8 cellular contexts compared by ENCODE assay signal in the genomic region with DNA sequence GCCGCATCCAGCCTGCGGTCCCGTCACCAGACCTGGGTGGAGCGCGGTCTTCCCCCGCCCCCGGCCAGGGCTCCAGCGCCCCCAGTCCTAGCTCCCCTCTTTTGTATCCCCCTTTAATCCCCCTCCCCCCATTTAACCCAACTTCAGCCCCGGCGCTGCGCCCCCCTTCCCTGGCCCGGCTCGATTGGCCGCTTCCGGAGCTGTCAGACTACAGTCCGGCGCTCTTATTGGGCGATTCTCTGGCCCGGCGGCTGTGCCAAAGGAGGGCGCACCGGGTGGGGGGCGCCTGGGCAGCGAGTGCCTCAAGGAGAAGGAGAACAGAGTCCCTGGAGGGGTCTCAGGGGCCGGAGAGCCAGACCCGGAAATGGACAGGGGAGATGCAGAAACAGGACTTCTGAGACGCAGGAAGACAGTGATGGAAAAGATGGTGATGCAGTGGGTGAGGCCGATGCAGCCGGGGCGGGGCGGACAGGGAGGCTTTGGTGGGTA. TPM values are rescaled to one million over a fixed set of nuclear protein-coding genes. Genes with fewer than 3 reads are reported as not detected.
DNase-seq lines count a peak whose midpoint lies in the region; ATAC-seq and TF ChIP-seq lines count a peak whose summit lies in the region.

No MANE protein-coding gene starts in this region.

- H3K4ac ChIP-seq in IMR-90 (ENCODE audit: low read depth, low read length), result no peak overlapping the region

- TF ChIP-seq RAD21 in IMR-90 (IDR thresholded peaks at IDR 0.05; ENCODE audit: low read length), result no peak

- H3K4me3 Mint-ChIP-seq in stimulated activated naive B cell treated with anti-CD40 and anti-IgM and Interleukin-4, amounts not matched to agents 10 μg/mL and 1 μg/mL and 100 μg/mL, for 72 hours, result peak overlapping the region; percentile 50 to 72

- no peak overlapping the region for H2BK5ac ChIP-seq in IMR-90 (ENCODE audit: low read depth, low read length, poor library complexity, severe bottlenecking)

- no peak overlapping the region for H3K23ac ChIP-seq in IMR-90 (ENCODE audit: low read depth, low read length)

- H3K4me1 ChIP-seq in IMR-90 (ENCODE audit: control insufficient read depth, insufficient read depth, low read length), result no peaks in the 10 kb centered on the region

- H2AFZ ChIP-seq in IMR-90 (replicated peaks; ENCODE audit: low read length, poor library complexity), result peak overlapping the region; percentile 85

- H2BK20ac ChIP-seq in IMR-90 (ENCODE audit: low read depth, low read length), result no peak overlapping the region

- H3K4me3 ChIP-seq in IMR-90 (ENCODE audit: insufficient read depth, low read depth, low read length) (peak overlapping the region; percentile 51), astrocyte of the spinal cord (ENCODE audit: low read depth, low read length) (peak overlapping the region; percentile 35), kidney epithelial cell (ENCODE audit: low read depth, low read length) (peak overlapping the region; percentile 34)

- CTCF ChIA-PET in IMR-90 (lab: Yijun Ruan, JAX), result no interaction called here

- H3K27ac Mint-ChIP-seq in stimulated activated naive B cell treated with anti-CD40 and anti-IgM and Interleukin-4, amounts not matched to agents 10 μg/mL and 1 μg/mL and 100 μg/mL, for 72 hours, result no peak overlapping the region

- peak overlapping the region; percentile 81 for H3K4me2 ChIP-seq in IMR-90 (ENCODE audit: low read depth, low read length)

- no peak overlapping the region for H4K91ac ChIP-seq in IMR-90 (ENCODE audit: insufficient read depth, low read depth, low read length)

- intact Hi-C loops in IMR-90 (cut with micrococcal nuclease), result no loop called here

- no peak for TF ChIP-seq POLR2A in IMR-90 (IDR thresholded peaks at IDR 0.05; ENCODE audit: low read depth, low read length)

- H2BK120ac ChIP-seq in IMR-90 (ENCODE audit: low read depth, low read length), result no peak overlapping the region

- in situ Hi-C loops in IMR-90 (cut with MboI; ENCODE audit: low sequenced_read_pairs) (no loop called here), astrocyte of the spinal cord (cut with HindIII; ENCODE audit: low sequenced_read_pairs) (no loop called here)

- no peak overlapping the region for H3K27ac ChIP-seq in IMR-90 (ENCODE audit: insufficient read depth, low read length)

- H2AK9ac ChIP-seq in IMR-90 (replicated peaks; ENCODE audit: low read depth, low read length, poor library complexity), result no peak overlapping the region

- no peaks in the 10 kb centered on the region for H3K9me3 Mint-ChIP-seq in stimulated activated naive B cell treated with anti-CD40 and anti-IgM and Interleukin-4, amounts not matched to agents 10 μg/mL and 1 μg/mL and 100 μg/mL, for 72 hours

- DNase-seq in IMR-90, result no peak
- no peak for DNase-seq in astrocyte of the spinal cord (ENCODE audit: low read depth, low spot score)
- DNase-seq in kidney epithelial cell (ENCODE audit: low read depth), result no peak
- no peak for DNase-seq in stimulated activated naive B cell treated with anti-CD40 and anti-IgM and Interleukin-4, amounts not matched to agents 10 μg/mL and 1 μg/mL and 100 μg/mL, for 72 hours
- no peak for DNase-seq in HK-2 (ENCODE audit: unreplicated experiment)

- TF ChIP-seq CTCF in IMR-90 (conservative IDR thresholded peaks at IDR 0.05; ENCODE audit: low read depth, low read length), result no peak
- TF ChIP-seq CTCF in astrocyte of the spinal cord (IDR thresholded peaks at IDR 0.05; ENCODE audit: low read depth, low read length), result no peak
- TF ChIP-seq CTCF in kidney epithelial cell (IDR thresholded peaks at IDR 0.05; ENCODE audit: insufficient read depth, low read length, poor library complexity, severe bottlenecking), result no peak

- POLR2A ChIA-PET in IMR-90 (lab: Charles Lee; ENCODE audit: unreplicated experiment), result no interaction called here

- H3K56ac ChIP-seq in IMR-90 (ENCODE audit: extremely low read depth, insufficient read depth, low read length), result no peak overlapping the region

- H4K8ac ChIP-seq in IMR-90 (ENCODE audit: low read depth in 2 of 2, low read length in 2 of 2), result no peak overlapping the region

- H3K9me1 ChIP-seq in IMR-90 (ENCODE audit: insufficient read depth, low read length), result no peaks in the 10 kb centered on the region

- H3K27me3 Mint-ChIP-seq in stimulated activated naive B cell treated with anti-CD40 and anti-IgM and Interleukin-4, amounts not matched to agents 10 μg/mL and 1 μg/mL and 100 μg/mL, for 72 hours, result peaks cover 45 to 59% of the 10 kb centered on the region in 2 donors

- H3K27me3 ChIP-seq in IMR-90 (ENCODE audit: control insufficient read depth, insufficient read depth, low read length), result peaks cover 73% of the 10 kb centered on the region
- peaks cover 59% of the 10 kb centered on the region for H3K27me3 ChIP-seq in kidney epithelial cell (ENCODE audit: control insufficient read depth, insufficient read depth, low read length)

- peaks cover 2% of the 10 kb centered on the region; the same call in 1 of the 2 replicates for H3K9me3 ChIP-seq in IMR-90 (ENCODE audit: control insufficient read depth, insufficient read depth, low read length)

- H2AK5ac ChIP-seq in IMR-90 (ENCODE audit: low read depth, low read length), result no peak overlapping the region

- no peak overlapping the region for H3K18ac ChIP-seq in IMR-90 (ENCODE audit: low read depth, low read length)

- no peak overlapping the region for H4K5ac ChIP-seq in IMR-90 (ENCODE audit: low read depth, low read length)

- H4K20me1 ChIP-seq in IMR-90 (ENCODE audit: insufficient read depth, low read length), result no peaks in the 10 kb centered on the region; the same call in 1 of the 2 replicates

- dilution Hi-C loops in IMR-90 (cut with HindIII; ENCODE audit: low sequenced_read_pairs, unreplicated experiment), result no loop called here

- no peak overlapping the region for H2BK15ac ChIP-seq in IMR-90 (ENCODE audit: low read depth, low read length)

- 10% methylated on average over 12 of the region's 31 CpGs; no CpG with 5 or more reads in 1 of the 2 experiments for WGBS in IMR-90 (ENCODE audit: extremely low coverage in 2 of 2, insufficient read length in 1 of 2), 2 experiments

- no TSS peak for BruUV-seq in IMR-90 (replicated peaks; lab: Mats Ljungman, UMichigan)

- no peaks in the 10 kb centered on the region for H3K36me3 Mint-ChIP-seq in stimulated activated naive B cell treated with anti-CD40 and anti-IgM and Interleukin-4, amounts not matched to agents 10 μg/mL and 1 μg/mL and 100 μg/mL, for 72 hours

- H3K4me1 Mint-ChIP-seq in stimulated activated naive B cell treated with anti-CD40 and anti-IgM and Interleukin-4, amounts not matched to agents 10 μg/mL and 1 μg/mL and 100 μg/mL, for 72 hours, result peaks cover 4 to 8% of the 10 kb centered on the region in 2 donors

- H3K36me3 ChIP-seq in IMR-90 (ENCODE audit: control insufficient read depth, insufficient read depth, low read length) (no peaks in the 10 kb centered on the region), kidney epithelial cell (ENCODE audit: control insufficient read depth, insufficient read depth, low read length) (no peaks in the 10 kb centered on the region)

- H3K9ac ChIP-seq in IMR-90 (ENCODE audit: low read depth, low read length), result no peak overlapping the region

- ATAC-seq in IMR-90 (ENCODE audit: low read depth) (peak; percentile 56), GM19328 (IDR thresholded peaks at IDR 0.05; ENCODE audit: unreplicated experiment) (no peak), GM18870 (IDR thresholded peaks at IDR 0.05; ENCODE audit: unreplicated experiment) (no peak), GM21825 (IDR thresholded peaks at IDR 0.05; ENCODE audit: unreplicated experiment) (no peak)
- no peak for ATAC-seq in stimulated activated naive B cell treated with anti-CD40 and anti-IgM and Interleukin-4, amounts not matched to agents 10 μg/mL and 1 μg/mL and 100 μg/mL, for 72 hours (replicated peaks)

- no peaks in the 10 kb centered on the region for H3K79me1 ChIP-seq in IMR-90 (ENCODE audit: low read depth in 1 of 2, low read length in 2 of 2)

- no peak overlapping the region for H3K14ac ChIP-seq in IMR-90 (replicated peaks; ENCODE audit: low read depth, low read length)

TF ChIP-seq in IMR-90, 13 proteins besides CTCF, POLR2A, EP300 and RAD21 (continues in another document):
- TF ChIP-seq RCOR1 (IDR thresholded peaks at IDR 0.05; ENCODE audit: insufficient replicate concordance, low read length) (no peak), MAFK (IDR thresholded peaks at IDR 0.05; ENCODE audit: low read depth, low read length) (no peak), FOS (IDR thresholded peaks at IDR 0.05; ENCODE audit: low read depth, low read length) (no peak), MAZ (IDR thresholded peaks at IDR 0.05; ENCODE audit: borderline replicate concordance, low read depth, low read length) (no peak), CEBPB (IDR thresholded peaks at IDR 0.05; ENCODE audit: low read depth, low read length) (no peak), MXI1 (IDR thresholded peaks at IDR 0.05; ENCODE audit: borderline replicate concordance, low read depth, low read length) (no peak), RFX5 (IDR thresholded peaks at IDR 0.05; ENCODE audit: low read depth, low read length) (no peak), CHD1 (IDR thresholded peaks at IDR 0.05; ENCODE audit: low read depth, low read length) (no peak), SMC3 (IDR thresholded peaks at IDR 0.05; ENCODE audit: low read depth, low read length) (no peak), NFE2L2 (IDR thresholded peaks at IDR 0.05; ENCODE audit: low read depth, low read length) (no peak), BHLHE40 (IDR thresholded peaks at IDR 0.05; ENCODE audit: low read depth, low read length) (no peak)
- TF ChIP-seq, protein P1, sequence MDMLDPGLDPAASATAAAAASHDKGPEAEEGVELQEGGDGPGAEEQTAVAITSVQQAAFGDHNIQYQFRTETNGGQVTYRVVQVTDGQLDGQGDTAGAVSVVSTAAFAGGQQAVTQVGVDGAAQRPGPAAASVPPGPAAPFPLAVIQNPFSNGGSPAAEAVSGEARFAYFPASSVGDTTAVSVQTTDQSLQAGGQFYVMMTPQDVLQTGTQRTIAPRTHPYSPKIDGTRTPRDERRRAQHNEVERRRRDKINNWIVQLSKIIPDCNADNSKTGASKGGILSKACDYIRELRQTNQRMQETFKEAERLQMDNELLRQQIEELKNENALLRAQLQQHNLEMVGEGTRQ (IDR thresholded peaks at IDR 0.05; ENCODE audit: low read depth, low read length), result no peak

RNA-seq across cellular contexts. Expression of a gene that starts 1.1 kb away (rescaled TPM):
- 0.18 and 0.56 TPM in 2 replicates for total RNA-seq in IMR-90 (2012; rRNA removed)
- polyA plus RNA-seq in IMR-90 (2012; rRNA removed), result 0.14 and 0.53 TPM in 2 replicates
- polyA plus RNA-seq in IMR-90 (2012; cell fraction: cytosol; rRNA removed), result 0.04 and 0.30 TPM in 2 replicates
- 0.28 and 0.30 TPM in 2 replicates for polyA plus RNA-seq in IMR-90 (2012; cell fraction: nucleus; rRNA removed; ENCODE audit: low replicate concordance)
- 0.67 and 1.5 TPM in 2 replicates for total RNA-seq in kidney epithelial cell
